Comparison of ENCODE assay signal across 31 cellular contexts in genomic region chr3:3165241-3165640, GRCh38. TPM values are rescaled to one million over a fixed set of nuclear protein-coding genes. Genes with fewer than 3 reads are reported as not detected.
DNase-seq lines count a peak whose midpoint lies in the region; ATAC-seq and TF ChIP-seq lines count a peak whose summit lies in the region.
"Had no signal": no experiment of that assay in that cellular context is flagged by ENCODE, and none has a peak within 500 bp of the region (broad histone marks: within the 10 kb centered on the region; RNA-seq: fewer than 3 reads in every experiment).

No MANE protein-coding gene starts in this region.

- POLR2A ChIA-PET in activated CD4-positive, alpha-beta T cell treated with anti-CD3 and anti-CD28 coated beads for 36 hours (lab: Charles Lee): no interaction called here

- TF ChIP-seq CTCF in epithelial cell of esophagus (IDR thresholded peaks at IDR 0.05; ENCODE audit: insufficient read depth, low read depth, low read length, missing control alignments): no peak
- TF ChIP-seq CTCF in glutamatergic neuron (IDR thresholded peaks at IDR 0.05; ENCODE audit: partially characterized antibody, unreplicated experiment): no peak

- H3K4me1 Mint-ChIP-seq in activated CD4-positive, alpha-beta T cell treated with anti-CD3 and anti-CD28 coated beads for 36 hours: peaks cover 52% of the 10 kb centered on the region
- no peaks in the 10 kb centered on the region for H3K4me1 Mint-ChIP-seq in glutamatergic neuron (ENCODE audit: low read depth, unreplicated experiment)
- H3K4me1 Mint-ChIP-seq: endodermal cell had no signal

- H3K4me3 ChIP-seq in epithelial cell of esophagus (ENCODE audit: low read length): no peak overlapping the region
- H3K4me3 ChIP-seq: adrenal gland, esophagus muscularis mucosa, left ventricle myocardium inferior had no signal

- CTCF ChIA-PET in activated CD4-positive, alpha-beta T cell treated with anti-CD3 and anti-CD28 coated beads for 36 hours (lab: Charles Lee): no interaction called here

- no peaks in the 10 kb centered on the region for H3K27me3 Mint-ChIP-seq in activated CD4-positive, alpha-beta T cell treated with anti-CD3 and anti-CD28 coated beads for 36 hours
- H3K27me3 Mint-ChIP-seq in glutamatergic neuron (ENCODE audit: unreplicated experiment): no peaks in the 10 kb centered on the region
- H3K27me3 Mint-ChIP-seq: dendritic cell treated with granulocyte-macrophage colony-stimulating factor and Interleukin-4, amounts not matched to agents 40 ng/mL and 50 ng/mL, for 4 days had no signal

- H3K4me3 Mint-ChIP-seq in activated CD4-positive, alpha-beta T cell treated with anti-CD3 and anti-CD28 coated beads for 36 hours: no peak overlapping the region
- H3K4me3 Mint-ChIP-seq in glutamatergic neuron (ENCODE audit: unreplicated experiment): no peak overlapping the region
- H3K4me3 Mint-ChIP-seq: dendritic cell treated with granulocyte-macrophage colony-stimulating factor and Interleukin-4, amounts not matched to agents 40 ng/mL and 50 ng/mL, for 4 days; endodermal cell had no signal

- no peaks in the 10 kb centered on the region for H3K9me3 Mint-ChIP-seq in activated CD4-positive, alpha-beta T cell treated with anti-CD3 and anti-CD28 coated beads for 36 hours (ENCODE audit: low read depth)
- H3K9me3 Mint-ChIP-seq in glutamatergic neuron (ENCODE audit: unreplicated experiment): no peaks in the 10 kb centered on the region
- H3K9me3 Mint-ChIP-seq: dendritic cell treated with granulocyte-macrophage colony-stimulating factor and Interleukin-4, amounts not matched to agents 40 ng/mL and 50 ng/mL, for 4 days; endodermal cell had no signal

- peak overlapping the region; percentile 66 for H3K27ac Mint-ChIP-seq in activated CD4-positive, alpha-beta T cell treated with anti-CD3 and anti-CD28 coated beads for 36 hours
- no peak overlapping the region for H3K27ac Mint-ChIP-seq in glutamatergic neuron (ENCODE audit: unreplicated experiment)
- H3K27ac Mint-ChIP-seq: dendritic cell treated with granulocyte-macrophage colony-stimulating factor and Interleukin-4, amounts not matched to agents 40 ng/mL and 50 ng/mL, for 4 days; endodermal cell had no signal

- ATAC-seq in activated CD4-positive, alpha-beta T cell treated with anti-CD3 and anti-CD28 coated beads for 36 hours: peak; percentile 84
- no peak for ATAC-seq in HG02623 (IDR thresholded peaks at IDR 0.05; ENCODE audit: unreplicated experiment)
- ATAC-seq: HCT116, PC-3, right cardiac atrium had no signal

- intact Hi-C loops in activated CD4-positive, alpha-beta T cell treated with anti-CD3 and anti-CD28 coated beads for 36 hours (cut with DNase I, micrococcal nuclease): loop anchor here in 1 of 2 experiments (1.0 kb wide), 1 partner anchor 14 kb away; the partner anchor contains the start of gene CRBN

- H3K36me3 Mint-ChIP-seq in activated CD4-positive, alpha-beta T cell treated with anti-CD3 and anti-CD28 coated beads for 36 hours (ENCODE audit: low read depth): peaks cover 53% of the 10 kb centered on the region
- peaks cover 26% of the 10 kb centered on the region for H3K36me3 Mint-ChIP-seq in glutamatergic neuron (ENCODE audit: unreplicated experiment)

- DNase-seq in activated CD4-positive, alpha-beta T cell treated with anti-CD3 and anti-CD28 coated beads for 36 hours: peak; percentile 40
- no peak for DNase-seq in activated CD4-positive, alpha-beta T cell treated with anti-CD3 and anti-CD28 coated beads for 1 hour
- DNase-seq in stimulated activated CD4-positive, alpha-beta T cell treated with anti-CD3 and anti-CD28 coated beads, Interleukin-1b, Interleukin-23, amount 100 ng/mL, for 48 hours: peak; percentile 22
- no peak for DNase-seq in stimulated activated CD4-positive, alpha-beta T cell treated with anti-CD3 and anti-CD28 coated beads, Interleukin-4, amount 100 ng/mL, for 1 hour
- DNase-seq in epithelial cell of esophagus (ENCODE audit: low read depth): peak; percentile 24
- DNase-seq in NCI-H1048 (lab: John Stamatoyannopoulos, UW): no peak
- DNase-seq in glutamatergic neuron: no peak
- DNase-seq: adrenal gland; C1 segment of cervical spinal cord; DMS79 treated with DMSO at 0.1 percent for 48 hours; endodermal cell; foreskin fibroblast; GDM1; head of caudate nucleus; Kasumi-1; left ventricle myocardium inferior; NCI-H1417 treated with DMSO at 0.1 percent for 48 hours; NCI-H226; NCI-H526 treated with DMSO at 0.1 percent for 48 hours; PC-3; posterior cingulate gyrus; right cardiac atrium; SK-N-SH; stimulated activated CD4-positive, alpha-beta T cell treated with anti-CD3 and anti-CD28 coated beads, Interleukin-2, amount 100 ng/mL, for 24 hours; substantia nigra; trophoblast cell had no signal

RNA-seq across cellular contexts. Expression of gene CRBN, which starts 14.2 kb away (rescaled TPM):
- 10 to 100 TPM; 38.4 to 42.6 TPM for total RNA-seq in activated CD4-positive, alpha-beta T cell treated with anti-CD3 and anti-CD28 coated beads for 36 hours
- 52.6 TPM for total RNA-seq in glutamatergic neuron (ENCODE audit: unreplicated experiment)

RNA-seq across cellular contexts. Expression of gene TRNT1, which starts 38.5 kb away (rescaled TPM):
- total RNA-seq in activated CD4-positive, alpha-beta T cell treated with anti-CD3 and anti-CD28 coated beads for 36 hours: 10 to 100 TPM; 51.4 to 58.2 TPM
- total RNA-seq in glutamatergic neuron (ENCODE audit: unreplicated experiment): 27.3 TPM

RNA-seq across cellular contexts. Expression of gene IL5RA, which starts 55.1 kb away (rescaled TPM):
- under 1 TPM; 0.28 to 0.30 TPM for total RNA-seq in activated CD4-positive, alpha-beta T cell treated with anti-CD3 and anti-CD28 coated beads for 36 hours
- total RNA-seq in glutamatergic neuron (ENCODE audit: unreplicated experiment): not detected
- total RNA-seq: endodermal cell, left ventricle myocardium inferior, mesenteric fat pad, PC-3 had no signal

Comparison
In these comparisons a context has a peak if more than half of its experiments do, and no peak if none do; other contexts are left out.
1. DNase-seq: peak in activated CD4-positive, alpha-beta T cell treated with anti-CD3 and anti-CD28 coated beads for 36 hours (single experiment), stimulated activated CD4-positive, alpha-beta T cell treated with anti-CD3 and anti-CD28 coated beads, Interleukin-1b, Interleukin-23, amount 100 ng/mL, for 48 hours (single experiment) and epithelial cell of esophagus (single experiment); none in activated CD4-positive, alpha-beta T cell treated with anti-CD3 and anti-CD28 coated beads for 1 hour (single experiment), stimulated activated CD4-positive, alpha-beta T cell treated with anti-CD3 and anti-CD28 coated beads, Interleukin-4, amount 100 ng/mL, for 1 hour (single experiment), NCI-H1048 (single experiment) and glutamatergic neuron (single experiment).